ENCODE assay signal across 8 cellular contexts in the genomic region with DNA sequence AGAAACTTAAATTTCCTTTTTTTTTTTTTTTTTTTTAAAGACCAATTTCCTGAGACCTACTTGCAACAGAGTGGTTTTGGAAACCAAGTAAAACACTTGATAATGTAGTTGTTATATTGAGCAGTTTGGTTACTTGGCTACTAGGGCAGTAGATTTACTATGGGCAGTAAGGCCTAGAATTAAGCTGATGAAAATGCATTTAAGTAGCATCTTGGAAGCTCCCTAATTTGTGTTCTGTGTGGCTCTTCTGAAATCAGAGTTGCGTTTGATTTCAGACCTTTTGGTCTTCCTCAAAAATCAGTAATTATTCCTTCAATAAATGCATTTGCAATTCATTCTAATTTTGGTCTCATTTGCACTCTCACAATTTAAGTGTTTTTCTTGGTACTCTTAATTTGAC. TPM values are rescaled to one million over a fixed set of nuclear protein-coding genes. Genes with fewer than 3 reads are reported as not detected.
DNase-seq lines count a peak whose midpoint lies in the region; ATAC-seq and TF ChIP-seq lines count a peak whose summit lies in the region.

No MANE protein-coding gene starts in this region.

- DNase-seq in BE2C (no peak), Karpas-422 (peak; percentile 62), NCI-H226 (no peak), NK-92 (lab: John Stamatoyannopoulos, UW; ENCODE audit: unreplicated experiment) (no peak), SHP77 (lab: John Stamatoyannopoulos, UW) (no peak)
- no peak for DNase-seq in central memory CD8-positive, alpha-beta T cell (ENCODE audit: low spot score in 2 of 2)
- DNase-seq in naive thymus-derived CD4-positive, alpha-beta T cell = no peak

- H3K27ac ChIP-seq in Karpas-422 (ENCODE audit: low read length) = peak overlapping the region; percentile 52
- H3K27ac ChIP-seq in naive thymus-derived CD4-positive, alpha-beta T cell (ENCODE audit: low read depth, low read length) = peak overlapping the region; percentile 75

- CTCF ChIA-PET in naive thymus-derived CD4-positive, alpha-beta T cell (lab: Charles Lee) = no interaction called here

- H3K27me3 Mint-ChIP-seq in central memory CD8-positive, alpha-beta T cell = no peaks in the 10 kb centered on the region
- H3K27me3 Mint-ChIP-seq in naive thymus-derived CD4-positive, alpha-beta T cell = no peaks in the 10 kb centered on the region

- H3K9me3 Mint-ChIP-seq in central memory CD8-positive, alpha-beta T cell = no peaks in the 10 kb centered on the region
- peaks cover 0 to 5% (median 0%) of the 10 kb centered on the region in 11 donors for H3K9me3 Mint-ChIP-seq in naive thymus-derived CD4-positive, alpha-beta T cell

- peak overlapping the region; percentile 85 for H3K9ac ChIP-seq in Karpas-422 (ENCODE audit: low read length)

- no peaks in the 10 kb centered on the region for H3K4me1 ChIP-seq in BE2C
- peaks cover 20% of the 10 kb centered on the region for H3K4me1 ChIP-seq in Karpas-422 (ENCODE audit: low read length)
- peaks cover 0 to 10% of the 10 kb centered on the region in 2 donors for H3K4me1 ChIP-seq in naive thymus-derived CD4-positive, alpha-beta T cell (ENCODE audit: control insufficient read depth in 2 of 2, insufficient read depth in 2 of 2, low read length in 2 of 2)

- H3K36me3 Mint-ChIP-seq in central memory CD8-positive, alpha-beta T cell (ENCODE audit: insufficient read depth) = peaks cover 3% of the 10 kb centered on the region
- peaks cover 5 to 23% (median 9%) of the 10 kb centered on the region in 5 donors for H3K36me3 Mint-ChIP-seq in naive thymus-derived CD4-positive, alpha-beta T cell

- peak overlapping the region; percentile 80 for H3K4me3 Mint-ChIP-seq in central memory CD8-positive, alpha-beta T cell
- H3K4me3 Mint-ChIP-seq in naive thymus-derived CD4-positive, alpha-beta T cell = peak overlapping the region; percentile 79 to 90 (median 86)

- no peaks in the 10 kb centered on the region for H3K9me2 ChIP-seq in Karpas-422 (replicated peaks; ENCODE audit: insufficient read depth, low read length)

- peak overlapping the region; percentile 75; the same call in 1 of the 2 replicates for H2AFZ ChIP-seq in Karpas-422 (ENCODE audit: low read length)

- H3K36me3 ChIP-seq in BE2C (peaks cover 18% of the 10 kb centered on the region), Karpas-422 (ENCODE audit: insufficient read depth, low read length) (peaks cover 12% of the 10 kb centered on the region; the same call in 1 of the 2 replicates)
- H3K36me3 ChIP-seq in naive thymus-derived CD4-positive, alpha-beta T cell (ENCODE audit: control insufficient read depth in 2 of 3, insufficient read depth in 3 of 3, low read length in 3 of 3) = peaks cover 0 to 15% (median 0%) of the 10 kb centered on the region in 3 experiments

- H3K4me1 Mint-ChIP-seq in central memory CD8-positive, alpha-beta T cell = peaks cover 28% of the 10 kb centered on the region
- H3K4me1 Mint-ChIP-seq in naive thymus-derived CD4-positive, alpha-beta T cell = peaks cover 19 to 48% (median 38%) of the 10 kb centered on the region in 7 donors

- no peak for ATAC-seq in central memory CD8-positive, alpha-beta T cell (replicated peaks; ENCODE audit: extremely low read depth, poor library complexity, severe bottlenecking)
- ATAC-seq in naive thymus-derived CD4-positive, alpha-beta T cell = no peak
- no peak for ATAC-seq in HG03520 (IDR thresholded peaks at IDR 0.05; ENCODE audit: unreplicated experiment)

- peak overlapping the region; percentile 79 for H3K4me2 ChIP-seq in Karpas-422 (ENCODE audit: low read depth, low read length, poor library complexity, severe bottlenecking)

- H3K27me3 ChIP-seq in BE2C (no peaks in the 10 kb centered on the region), Karpas-422 (ENCODE audit: low read length) (no peaks in the 10 kb centered on the region)
- no peaks in the 10 kb centered on the region for H3K27me3 ChIP-seq in naive thymus-derived CD4-positive, alpha-beta T cell (ENCODE audit: control insufficient read depth in 2 of 2, insufficient read depth in 2 of 2, low read length in 2 of 2)

- H3K4me3 ChIP-seq in BE2C (ENCODE audit: low read depth, low read length) = peak overlapping the region; percentile 90
- peak overlapping the region; percentile 91 for H3K4me3 ChIP-seq in Karpas-422 (ENCODE audit: low read length)
- peak overlapping the region; percentile 58 for H3K4me3 ChIP-seq in naive thymus-derived CD4-positive, alpha-beta T cell (ENCODE audit: low read length)

- peak overlapping the region; percentile 44 for H3K27ac Mint-ChIP-seq in central memory CD8-positive, alpha-beta T cell (ENCODE audit: low read depth)
- peak overlapping the region; percentile 5 to 90 (median 61) for H3K27ac Mint-ChIP-seq in naive thymus-derived CD4-positive, alpha-beta T cell

- no peaks in the 10 kb centered on the region for H4K20me1 ChIP-seq in Karpas-422 (ENCODE audit: insufficient read depth, low read depth, low read length)

- POLR2A ChIA-PET in naive thymus-derived CD4-positive, alpha-beta T cell (lab: Charles Lee) = interaction anchor here (0.7 to 4.2 kb wide), 3 partner anchors 10 to 170 kb away, joined by 3 to 26 read pairs (median 6); no protein-coding TSS in a partner anchor

- TF ChIP-seq CTCF in BE2C (IDR thresholded peaks at IDR 0.05; ENCODE audit: low read depth, low read length) = no peak

- intact Hi-C loops in naive thymus-derived CD4-positive, alpha-beta T cell (cut with micrococcal nuclease) = loop anchor here (1.0 to 5.0 kb wide), 3 partner anchors 8 to 285 kb away; no protein-coding TSS in a partner anchor

- H3K79me2 ChIP-seq in Karpas-422 (ENCODE audit: low read length) = peaks cover 40% of the 10 kb centered on the region

- H3K9me3 ChIP-seq in BE2C (no peaks in the 10 kb centered on the region), Karpas-422 (ENCODE audit: low read length) (no peaks in the 10 kb centered on the region)
- no peaks in the 10 kb centered on the region for H3K9me3 ChIP-seq in naive thymus-derived CD4-positive, alpha-beta T cell (ENCODE audit: control insufficient read depth in 2 of 3, low read length in 3 of 3)

RNA-seq across cellular contexts. Expression of a gene that starts 0.8 kb away (rescaled TPM):
- polyA plus RNA-seq in BE2C (2012; ENCODE audit: insufficient read depth, insufficient read length, low read depth) = 2.4 TPM
- 6.2 and 11.5 TPM in 2 replicates for total RNA-seq in Karpas-422 (2014; rRNA removed; shearing (Covaris generic); ENCODE audit: low replicate concordance)
- 1 to 10 TPM; 1.8 to 7.0 (median 5.4) TPM for total RNA-seq in naive thymus-derived CD4-positive, alpha-beta T cell
- polyA plus RNA-seq in naive thymus-derived CD4-positive, alpha-beta T cell = 1 to 10 TPM; 1.3 to 1.5 TPM

RNA-seq across cellular contexts. Expression of a gene that starts 6.5 kb away (rescaled TPM):
- 12.4 TPM for polyA plus RNA-seq in BE2C (2012; ENCODE audit: insufficient read depth, insufficient read length, low read depth)
- total RNA-seq in Karpas-422 (2014; rRNA removed; shearing (Covaris generic); ENCODE audit: low replicate concordance) = 15.5 and 26.2 TPM in 2 replicates
- 10 to 100 TPM in 3 of 5 experiments, 1 to 10 TPM in 2; 5.9 to 20.5 (median 13.7) TPM for total RNA-seq in naive thymus-derived CD4-positive, alpha-beta T cell
- polyA plus RNA-seq in naive thymus-derived CD4-positive, alpha-beta T cell = 10 to 100 TPM; 11.7 to 18.4 TPM
